ENCODE assay signal across 17 cellular contexts in genomic region chrX:10649286-10649685, GRCh38.
"Had no signal": no experiment of that assay in that cellular context is flagged by ENCODE, and none has a peak within 500 bp of the region (broad histone marks: within the 10 kb centered on the region; RNA-seq: fewer than 3 reads in every experiment).

No MANE protein-coding gene starts in this region.

- H3K9me3 Mint-ChIP-seq: T-helper 2 cell treated with Interferon-gamma antibody and Interleukin-4, amounts not matched to agents 5 μg/mL and 100 μg/mL, for 36 hours had no signal

- H3K4me3 Mint-ChIP-seq: activated naive CD8-positive, alpha-beta T cell treated with anti-CD3 and anti-CD28 coated beads, Interleukin-2, amount 10 ng/mL, durations not matched to agents 7 days and 5 days; endodermal cell; neural progenitor cell; stimulated activated effector memory CD8-positive, alpha-beta T cell treated with anti-CD3 and anti-CD28 coated beads, Interleukin-12 subunit alpha, Interleukin-12 subunit beta, amount 100 ng/mL, for 72 hours; T-helper 2 cell treated with Interferon-gamma antibody and Interleukin-4, amounts not matched to agents 5 μg/mL and 100 μg/mL, for 36 hours had no signal

- DNase-seq: activated CD4-positive, alpha-beta T cell treated with anti-CD3 and anti-CD28 coated beads, Interleukin-2, amount 50 U/mL, for 1 hour; activated CD8-positive, alpha-beta memory T cell treated with anti-CD3 and anti-CD28 coated beads for 24 hours; activated naive CD8-positive, alpha-beta T cell treated with anti-CD3 and anti-CD28 coated beads, Interleukin-2, amount 10 ng/mL, durations not matched to agents 7 days and 5 days; anterior cingulate cortex; endodermal cell; foreskin melanocyte; kidney glomerular epithelial cell; midbrain; stimulated activated CD4-positive, alpha-beta T cell treated with anti-CD3 and anti-CD28 coated beads, Interleukin-12 subunit alpha, Interleukin-12 subunit beta, amount 100 ng/mL, for 4 hours; stimulated activated CD4-positive, alpha-beta T cell treated with anti-CD3 and anti-CD28 coated beads, Interleukin-2, amount 100 ng/mL, for 24 hours; thyroid gland had no signal

- H3K4me3 ChIP-seq: breast epithelium, neural progenitor cell, thyroid gland had no signal

- H3K36me3 Mint-ChIP-seq: activated naive CD8-positive, alpha-beta T cell treated with anti-CD3 and anti-CD28 coated beads, Interleukin-2, amount 10 ng/mL, durations not matched to agents 7 days and 5 days; stimulated activated effector memory CD8-positive, alpha-beta T cell treated with anti-CD3 and anti-CD28 coated beads, Interleukin-12 subunit alpha, Interleukin-12 subunit beta, amount 100 ng/mL, for 72 hours had no signal

- ATAC-seq: activated CD4-positive, CD25-positive, alpha-beta regulatory T cell treated with anti-CD3 and anti-CD28 coated beads, Interleukin-2, amount 50 U/mL, for 24 hours; sciatic nerve; stimulated activated effector memory CD8-positive, alpha-beta T cell treated with anti-CD3 and anti-CD28 coated beads, Interleukin-12 subunit alpha, Interleukin-12 subunit beta, amount 100 ng/mL, for 72 hours had no signal

- H3K4me1 Mint-ChIP-seq: activated naive CD8-positive, alpha-beta T cell treated with anti-CD3 and anti-CD28 coated beads, Interleukin-2, amount 10 ng/mL, durations not matched to agents 7 days and 5 days; endodermal cell; stimulated activated effector memory CD8-positive, alpha-beta T cell treated with anti-CD3 and anti-CD28 coated beads, Interleukin-12 subunit alpha, Interleukin-12 subunit beta, amount 100 ng/mL, for 72 hours had no signal

- H3K27me3 Mint-ChIP-seq: activated naive CD8-positive, alpha-beta T cell treated with anti-CD3 and anti-CD28 coated beads, Interleukin-2, amount 10 ng/mL, durations not matched to agents 7 days and 5 days had no signal

- H3K27ac Mint-ChIP-seq: activated naive CD8-positive, alpha-beta T cell treated with anti-CD3 and anti-CD28 coated beads, Interleukin-2, amount 10 ng/mL, durations not matched to agents 7 days and 5 days; endodermal cell; neural progenitor cell; stimulated activated effector memory CD8-positive, alpha-beta T cell treated with anti-CD3 and anti-CD28 coated beads, Interleukin-12 subunit alpha, Interleukin-12 subunit beta, amount 100 ng/mL, for 72 hours; T-helper 2 cell treated with Interferon-gamma antibody and Interleukin-4, amounts not matched to agents 5 μg/mL and 100 μg/mL, for 36 hours had no signal
